In genomic region chr9:78115073-78115472, GRCh38 we compare ENCODE assay signal across 9 cellular contexts.
A peak's percentile ranks its signal among the peaks of the same experiment; 100 is the strongest.
DNase-seq lines count a peak whose midpoint lies in the region; ATAC-seq and TF ChIP-seq lines count a peak whose summit lies in the region.
"Had no signal": no experiment of that assay in that cellular context is flagged by ENCODE, and none has a peak within 500 bp of the region (broad histone marks: within the 10 kb centered on the region; RNA-seq: fewer than 3 reads in every experiment).

No MANE protein-coding gene starts in this region.

- no peaks in the 10 kb centered on the region for H3K23me2 ChIP-seq in H9 (ENCODE audit: insufficient read length, low read depth, low read length, poor library complexity, severe bottlenecking)

- no peak overlapping the region for H2BK12ac ChIP-seq in H9 (ENCODE audit: insufficient read length, low read depth, low read length)

- H3K4me2 ChIP-seq in H9 (ENCODE audit: insufficient read depth, insufficient read length, low read length) = no peak overlapping the region

- H3K4me1 Mint-ChIP-seq in CD14-positive monocyte (peaks cover 34% of the 10 kb centered on the region), H9 (no peaks in the 10 kb centered on the region)
- H3K4me1 Mint-ChIP-seq in activated naive CD4-positive, alpha-beta T cell treated with anti-CD3 and anti-CD28 coated beads, Interleukin-2, amount 10 ng/mL, durations not matched to agents 7 days and 5 days = peaks cover 39% of the 10 kb centered on the region

- H4K91ac ChIP-seq in H9 (ENCODE audit: insufficient read length, low read depth, low read length) = no peak overlapping the region

- no peak for TF ChIP-seq POLR2A in ovary (IDR thresholded peaks at IDR 0.05)

- H3K36me3 ChIP-seq in kidney epithelial cell (ENCODE audit: control insufficient read depth, insufficient read depth, low read length) = no peaks in the 10 kb centered on the region
- H3K36me3 ChIP-seq in ovary = no peaks in the 10 kb centered on the region

- H3K27me3 Mint-ChIP-seq in CD14-positive monocyte (ENCODE audit: low read depth in 3 of 3) (no peaks in the 10 kb centered on the region), H9 (ENCODE audit: low read depth) (no peaks in the 10 kb centered on the region)
- no peaks in the 10 kb centered on the region for H3K27me3 Mint-ChIP-seq in activated naive CD4-positive, alpha-beta T cell treated with anti-CD3 and anti-CD28 coated beads, Interleukin-2, amount 10 ng/mL, durations not matched to agents 7 days and 5 days
- H3K27me3 Mint-ChIP-seq: activated naive CD4-positive, alpha-beta T cell treated with anti-CD3 and anti-CD28 coated beads, Interleukin-2, amount 50 U/mL, for 24 hours had no signal

- DNase-seq in CD14-positive monocyte (ENCODE audit: low spot score) = no peak
- DNase-seq in H9 = no peak
- peak; percentile 16 for DNase-seq in RPMI8226
- no peak for DNase-seq in kidney epithelial cell (ENCODE audit: low read depth)
- DNase-seq in ovary = no peak
- DNase-seq in ecto neural progenitor cell (ENCODE audit: low spot score) = no peak
- DNase-seq in activated naive CD4-positive, alpha-beta T cell treated with anti-CD3 and anti-CD28 coated beads, Interleukin-2, amount 10 ng/mL, durations not matched to agents 7 days and 5 days = no peak

- H3K14ac ChIP-seq in H9 (ENCODE audit: insufficient read depth, low read length) = no peak overlapping the region

- H3K79me2 ChIP-seq in H9 (ENCODE audit: insufficient read depth, low read length) = no peaks in the 10 kb centered on the region

- H3K56ac ChIP-seq in H9 (ENCODE audit: insufficient read length, low read depth, low read length) = no peak overlapping the region

- H3K4ac ChIP-seq in H9 (ENCODE audit: low read depth, low read length) = no peak overlapping the region

- H2AFZ ChIP-seq in H9 (ENCODE audit: low read length) = no peak overlapping the region

- H3K79me1 ChIP-seq in H9 (ENCODE audit: insufficient read depth, low read depth, low read length, poor library complexity, severe bottlenecking) = no peaks in the 10 kb centered on the region

- CTCF ChIA-PET in activated naive CD4-positive, alpha-beta T cell treated with anti-CD3 and anti-CD28 coated beads, Interleukin-2, amount 10 ng/mL, durations not matched to agents 7 days and 5 days (lab: Charles Lee) = interaction anchor here (1.0 to 1.9 kb wide), 7 partner anchors 10 to 250 kb away, joined by 3 to 9 read pairs (median 4); no protein-coding TSS in a partner anchor

- H3K4me3 Mint-ChIP-seq in CD14-positive monocyte = no peak overlapping the region
- H3K4me3 Mint-ChIP-seq in H9 = no peak overlapping the region
- no peak overlapping the region for H3K4me3 Mint-ChIP-seq in activated naive CD4-positive, alpha-beta T cell treated with anti-CD3 and anti-CD28 coated beads, Interleukin-2, amount 10 ng/mL, durations not matched to agents 7 days and 5 days
- H3K4me3 Mint-ChIP-seq: activated naive CD4-positive, alpha-beta T cell treated with anti-CD3 and anti-CD28 coated beads, Interleukin-2, amount 50 U/mL, for 24 hours had no signal

- no peaks in the 10 kb centered on the region for H3K27me3 ChIP-seq in H9 (ENCODE audit: insufficient read depth, low read length)
- H3K27me3 ChIP-seq in kidney epithelial cell (ENCODE audit: control insufficient read depth, insufficient read depth, low read length) = no peaks in the 10 kb centered on the region
- H3K27me3 ChIP-seq in ovary = no peaks in the 10 kb centered on the region

- H3K36me3 Mint-ChIP-seq in CD14-positive monocyte (no peaks in the 10 kb centered on the region), H9 (ENCODE audit: insufficient read depth in 1 of 3, low read depth in 3 of 3) (no peaks in the 10 kb centered on the region)
- peaks cover 7% of the 10 kb centered on the region for H3K36me3 Mint-ChIP-seq in activated naive CD4-positive, alpha-beta T cell treated with anti-CD3 and anti-CD28 coated beads, Interleukin-2, amount 10 ng/mL, durations not matched to agents 7 days and 5 days
- H3K36me3 Mint-ChIP-seq: activated naive CD4-positive, alpha-beta T cell treated with anti-CD3 and anti-CD28 coated beads, Interleukin-2, amount 50 U/mL, for 24 hours had no signal

- intact Hi-C loops in CD14-positive monocyte (cut with micrococcal nuclease) = loop anchor here in 1 of 2 donors (5.0 kb wide), 1 partner anchor 78 kb away; no protein-coding TSS in a partner anchor
- intact Hi-C loops in ovary (cut with DNase I) = no loop called here

- H3K27ac Mint-ChIP-seq in CD14-positive monocyte (no peak overlapping the region), H9 (no peak overlapping the region)
- no peak overlapping the region for H3K27ac Mint-ChIP-seq in activated naive CD4-positive, alpha-beta T cell treated with anti-CD3 and anti-CD28 coated beads, Interleukin-2, amount 10 ng/mL, durations not matched to agents 7 days and 5 days

- no peak for TF ChIP-seq EP300 in ovary (IDR thresholded peaks at IDR 0.05)

- H3K23ac ChIP-seq in H9 (ENCODE audit: insufficient read length, low read depth, low read length) = no peak overlapping the region

- no peak overlapping the region for H2BK120ac ChIP-seq in H9 (ENCODE audit: low read depth, low read length, poor library complexity, severe bottlenecking)

- H3K4me3 ChIP-seq in kidney epithelial cell (ENCODE audit: low read depth, low read length) = no peak overlapping the region
- no peak overlapping the region for H3K4me3 ChIP-seq in ovary

- H4K20me1 ChIP-seq in H9 (ENCODE audit: control insufficient read depth, insufficient read depth, insufficient read length) = no peaks in the 10 kb centered on the region

- H3T11ph ChIP-seq in H9 (ENCODE audit: low read length) = no peak overlapping the region

- H3K4me1 ChIP-seq in H9 (ENCODE audit: insufficient read depth, low read length) = no peaks in the 10 kb centered on the region
- no peaks in the 10 kb centered on the region for H3K4me1 ChIP-seq in ovary (ENCODE audit: insufficient read depth)

- H2BK15ac ChIP-seq in H9 (ENCODE audit: low read depth, low read length) = no peak overlapping the region

- H3K27ac ChIP-seq in H9 (ENCODE audit: insufficient read length, low read depth, low read length) = no peak overlapping the region
- no peak overlapping the region for H3K27ac ChIP-seq in ovary

- H3K9me3 Mint-ChIP-seq in CD14-positive monocyte (peaks cover 0 to 2% (median 0%) of the 10 kb centered on the region in 7 donors), H9 (no peaks in the 10 kb centered on the region)
- H3K9me3 Mint-ChIP-seq in activated naive CD4-positive, alpha-beta T cell treated with anti-CD3 and anti-CD28 coated beads, Interleukin-2, amount 10 ng/mL, durations not matched to agents 7 days and 5 days = peaks cover 10% of the 10 kb centered on the region
- H3K9me3 Mint-ChIP-seq: activated naive CD4-positive, alpha-beta T cell treated with anti-CD3 and anti-CD28 coated beads, Interleukin-2, amount 50 U/mL, for 24 hours had no signal

- no CpG with 5 or more reads among the region's 1 CpG for WGBS in H9 (ENCODE audit: extremely low coverage, insufficient read length, low lambda C conversion rate)
- WGBS in ovary, 3 donors = 86 to 96% (median 93%) methylated on average over 1 of the region's 1 CpG

- ATAC-seq in GM21717 (IDR thresholded peaks at IDR 0.05; ENCODE audit: unreplicated experiment) = no peak

- no peak overlapping the region for H4K5ac ChIP-seq in H9 (ENCODE audit: insufficient read length, low read depth, low read length)

- H4K8ac ChIP-seq in H9 (replicated peaks; ENCODE audit: insufficient read length, low read depth, low read length) = no peak overlapping the region

- no peak overlapping the region for H2BK5ac ChIP-seq in H9 (ENCODE audit: insufficient read length, low read length)

- H3K9me3 ChIP-seq in H9 (ENCODE audit: control insufficient read depth, low read depth, low read length) (no peaks in the 10 kb centered on the region), ovary (no peaks in the 10 kb centered on the region)

- H3K18ac ChIP-seq in H9 (ENCODE audit: insufficient read length, low read depth, low read length) = no peak overlapping the region

- no peak overlapping the region for H2BK20ac ChIP-seq in H9 (ENCODE audit: low read depth, low read length, poor library complexity, severe bottlenecking)

- H3K9ac ChIP-seq in H9 (ENCODE audit: extremely low read depth, insufficient read length, low read length) = no peak overlapping the region

- peak; percentile 37 for TF ChIP-seq CTCF in CD14-positive monocyte (IDR thresholded peaks at IDR 0.05)
- TF ChIP-seq CTCF in H9 (conservative IDR thresholded peaks at IDR 0.05) = peak; percentile 77
- peak; percentile 33 for TF ChIP-seq CTCF in kidney epithelial cell (IDR thresholded peaks at IDR 0.05; ENCODE audit: insufficient read depth, low read length, poor library complexity, severe bottlenecking)
- TF ChIP-seq CTCF in ovary (IDR thresholded peaks at IDR 0.05) = no peak

- H2AK5ac ChIP-seq in H9 (ENCODE audit: insufficient read length, low read length) = no peak overlapping the region

Comparison
In these comparisons a context has a peak if more than half of its experiments do, and no peak if none do; other contexts are left out.
1. CTCF ChIP-seq: peak in CD14-positive monocyte (single experiment), H9 (single experiment) and kidney epithelial cell (single experiment); none in ovary (0 of 3).